ENCODE assay signal across 9 cellular contexts in genomic region chr2:168731002-168731401, GRCh38.
DNase-seq lines count a peak whose midpoint lies in the region; ATAC-seq lines count a peak whose summit lies in the region.
"Had no signal": no experiment of that assay in that cellular context is flagged by ENCODE, and none has a peak within 500 bp of the region (broad histone marks: within the 10 kb centered on the region; RNA-seq: fewer than 3 reads in every experiment).

No MANE protein-coding gene starts in this region.

- DNase-seq in left ventricle myocardium superior (no peak), cardiac septum (ENCODE audit: low spot score) (no peak), M059J (ENCODE audit: low read depth) (peak; percentile 6), putamen (ENCODE audit: low spot score) (peak; percentile 53), cerebellar cortex (ENCODE audit: low spot score) (no peak)
- DNase-seq: CD4-positive, alpha-beta memory T cell; DMS153; DMS79 had no signal

- intact Hi-C loops in left ventricle myocardium superior (cut with micrococcal nuclease): no loop called here
- intact Hi-C loops in cardiac septum (cut with DNase I): loop anchor here (5.0 kb wide), 1 partner anchor 89 kb away; no protein-coding TSS in a partner anchor

- ATAC-seq in left ventricle myocardium superior (peak; percentile 12), HG03571 (IDR thresholded peaks at IDR 0.05; ENCODE audit: unreplicated experiment) (no peak)

Comparison
In these comparisons a context has a peak if more than half of its experiments do, and no peak if none do; other contexts are left out.
1. DNase-seq: peak in M059J (single experiment) and putamen (single experiment); none in left ventricle myocardium superior (single experiment), cardiac septum (single experiment) and cerebellar cortex (single experiment).